Comparison of ENCODE assay signal across 8 cellular contexts in the genomic region with DNA sequence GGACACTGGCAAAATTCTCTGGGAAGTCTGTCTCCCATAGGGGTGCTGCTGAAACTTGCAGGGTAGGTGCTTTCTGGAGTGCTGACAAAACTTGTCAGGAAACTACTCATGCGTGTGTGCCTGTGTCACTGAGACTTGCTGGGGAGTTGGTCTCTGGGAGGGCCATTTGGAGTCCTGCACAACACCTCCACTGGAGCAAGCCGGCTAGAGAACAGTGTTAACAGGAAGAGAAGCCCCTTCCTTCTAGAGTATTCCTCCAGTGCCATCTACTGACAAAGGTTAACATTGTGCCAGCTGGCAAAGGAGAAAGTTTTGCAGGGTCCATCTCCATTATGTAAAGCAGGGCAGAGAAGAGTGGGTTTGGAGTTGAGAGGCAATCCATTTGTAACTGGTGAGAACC. TPM values are rescaled to one million over a fixed set of nuclear protein-coding genes. Genes with fewer than 3 reads are reported as not detected.
DNase-seq lines count a peak whose midpoint lies in the region; FAIRE-seq and TF ChIP-seq lines count a peak whose summit lies in the region.

No MANE protein-coding gene starts in this region.

- H3K9me3 Mint-ChIP-seq in activated T-cell treated with anti-CD3 and anti-CD28 coated beads, Interleukin-2, amount 50 U/mL, for 24 hours: no peaks in the 10 kb centered on the region

- no peak overlapping the region for H3K4me3 Mint-ChIP-seq in activated T-cell treated with anti-CD3 and anti-CD28 coated beads, Interleukin-2, amount 50 U/mL, for 24 hours

- peak overlapping the region; percentile 44 for H3K27ac Mint-ChIP-seq in activated T-cell treated with anti-CD3 and anti-CD28 coated beads, Interleukin-2, amount 50 U/mL, for 24 hours

- H3K27me3 Mint-ChIP-seq in activated T-cell treated with anti-CD3 and anti-CD28 coated beads, Interleukin-2, amount 50 U/mL, for 24 hours: no peaks in the 10 kb centered on the region

- FAIRE-seq in GM18507 (lab: Jason Lieb, UNC): peak; percentile 51

- DNase-seq in COLO829 (ENCODE audit: low spot score) (peak; percentile 15), GM18507 (ENCODE audit: extremely low spot score, insufficient read length, low read depth) (peak; percentile 15), M059J (ENCODE audit: low read depth) (peak; percentile 49), fibroblast of villous mesenchyme (ENCODE audit: low read depth) (peak; percentile 43), pons (ENCODE audit: low spot score) (peak; percentile 80), occipital lobe (lab: John Stamatoyannopoulos, UW) (no peak)
- DNase-seq in activated T-cell treated with anti-CD3 and anti-CD28 coated beads, Interleukin-2, amount 50 U/mL, for 24 hours: no peak
- no peak for DNase-seq in activated CD4-positive, CD25-positive, alpha-beta regulatory T cell treated with anti-CD3 and anti-CD28 coated beads, Interleukin-2, amount 50 U/mL, for 72 hours

- peak; percentile 60 for TF ChIP-seq CTCF in fibroblast of villous mesenchyme (IDR thresholded peaks at IDR 0.05; ENCODE audit: insufficient read depth, low read depth, low read length)

- H3K36me3 Mint-ChIP-seq in activated T-cell treated with anti-CD3 and anti-CD28 coated beads, Interleukin-2, amount 50 U/mL, for 24 hours (ENCODE audit: low read depth): peaks cover 31% of the 10 kb centered on the region

- H3K4me3 ChIP-seq in fibroblast of villous mesenchyme (ENCODE audit: low read depth, low read length): no peak overlapping the region

- H3K4me1 Mint-ChIP-seq in activated T-cell treated with anti-CD3 and anti-CD28 coated beads, Interleukin-2, amount 50 U/mL, for 24 hours (ENCODE audit: low read depth): peaks cover 10% of the 10 kb centered on the region

RNA-seq across cellular contexts. Expression of gene ZMYM4, which starts 30.0 kb away (rescaled TPM):
- 20.1 and 36.1 TPM in 2 replicates for total RNA-seq in M059J (2014; rRNA removed; shearing (Covaris generic))
- total RNA-seq in fibroblast of villous mesenchyme: 42.8 and 59.6 TPM in 2 replicates
- 108 TPM for total RNA-seq in occipital lobe

Comparison
In these comparisons a context has a peak if more than half of its experiments do, and no peak if none do; other contexts are left out.
1. DNase-seq: peak in COLO829 (single experiment), GM18507 (single experiment), M059J (single experiment), fibroblast of villous mesenchyme (single experiment) and pons (single experiment); none in activated T-cell treated with anti-CD3 and anti-CD28 coated beads, Interleukin-2, amount 50 U/mL, for 24 hours (single experiment), occipital lobe (single experiment) and activated CD4-positive, CD25-positive, alpha-beta regulatory T cell treated with anti-CD3 and anti-CD28 coated beads, Interleukin-2, amount 50 U/mL, for 72 hours (single experiment).